14 cellular contexts compared by ENCODE assay signal in the genomic region with DNA sequence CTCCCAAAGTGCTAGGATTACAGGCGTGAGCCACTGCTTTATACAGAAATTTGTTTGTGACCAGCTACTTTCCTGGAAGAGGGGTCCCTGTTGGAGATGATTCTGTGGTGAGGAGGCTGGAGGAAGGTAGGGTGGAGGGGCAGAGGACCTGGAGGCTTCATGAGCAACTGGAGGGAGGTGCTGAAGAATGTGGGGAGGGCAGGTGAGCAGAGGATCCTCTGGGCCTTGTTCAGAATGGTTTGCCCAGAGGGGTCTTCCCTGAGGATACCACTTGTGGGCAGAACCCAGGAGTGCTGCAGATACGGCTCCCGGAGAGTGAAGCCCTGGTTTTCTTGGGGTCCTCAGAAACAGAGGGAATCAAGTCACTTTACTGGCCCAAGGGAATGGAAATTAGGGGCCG.
DNase-seq lines count a peak whose midpoint lies in the region; ATAC-seq and TF ChIP-seq lines count a peak whose summit lies in the region.
"Had no signal": no experiment of that assay in that cellular context is flagged by ENCODE, and none has a peak within 500 bp of the region (broad histone marks: within the 10 kb centered on the region; RNA-seq: fewer than 3 reads in every experiment).

No MANE protein-coding gene starts in this region.

- no peaks in the 10 kb centered on the region for H3K27me3 Mint-ChIP-seq in effector memory CD8-positive, alpha-beta T cell
- H3K27me3 Mint-ChIP-seq: activated CD4-positive, alpha-beta T cell treated with anti-CD3 and anti-CD28 coated beads, Interleukin-2, amount 10 ng/mL, durations not matched to agents 7 days and 5 days; B cell had no signal

- H3K27me3 ChIP-seq in HUES6 (ENCODE audit: control insufficient read depth, insufficient read depth, low read length) (no peaks in the 10 kb centered on the region), ascending aorta (no peaks in the 10 kb centered on the region), layer of hippocampus (ENCODE audit: control insufficient read depth, insufficient read depth, low read length) (no peaks in the 10 kb centered on the region), suprapubic skin (no peaks in the 10 kb centered on the region)

- H3K9me3 ChIP-seq in HUES6 (ENCODE audit: control insufficient read depth, insufficient read depth, low read depth, low read length): peaks cover 3% of the 10 kb centered on the region; the same call in 1 of the 2 replicates
- H3K9me3 ChIP-seq in ascending aorta: peaks cover 0 to 3% of the 10 kb centered on the region in 2 donors
- no peaks in the 10 kb centered on the region for H3K9me3 ChIP-seq in suprapubic skin

- 90% methylated on average over 4 of the region's 4 CpGs for WGBS in suprapubic skin

- intact Hi-C loops in ascending aorta (cut with DNase I): no loop called here

- TF ChIP-seq EP300 in suprapubic skin (IDR thresholded peaks at IDR 0.05): no peak

- TF ChIP-seq CTCF in ascending aorta (IDR thresholded peaks at IDR 0.05): no peak
- TF ChIP-seq CTCF in suprapubic skin (IDR thresholded peaks at IDR 0.05): no peak

- H3K9ac ChIP-seq in HUES6 (ENCODE audit: low read length): peak overlapping the region; percentile 46

- TF ChIP-seq POLR2A in suprapubic skin (IDR thresholded peaks at IDR 0.05): no peak

- H3K9me3 Mint-ChIP-seq in effector memory CD8-positive, alpha-beta T cell: no peaks in the 10 kb centered on the region

- H3K4me1 Mint-ChIP-seq in effector memory CD8-positive, alpha-beta T cell (ENCODE audit: low read depth in 2 of 2): peaks cover 19 to 23% of the 10 kb centered on the region in 2 donors

- peak overlapping the region in 1 of 2 donors; percentile 45 for H3K27ac Mint-ChIP-seq in effector memory CD8-positive, alpha-beta T cell
- H3K27ac Mint-ChIP-seq: activated CD4-positive, alpha-beta T cell treated with anti-CD3 and anti-CD28 coated beads, Interleukin-2, amount 10 ng/mL, durations not matched to agents 7 days and 5 days; activated T-cell treated with anti-CD3 and anti-CD28 coated beads, Interleukin-2, amount 50 U/mL, for 72 hours; B cell had no signal

- peak overlapping the region; percentile 79 for H3K27ac ChIP-seq in HUES6 (ENCODE audit: low read depth, low read length)
- H3K27ac ChIP-seq in ascending aorta: peak overlapping the region; percentile 72 to 81
- H3K27ac ChIP-seq in layer of hippocampus (ENCODE audit: low read depth, low read length): peak overlapping the region; percentile 11
- H3K27ac ChIP-seq in suprapubic skin: peak overlapping the region; percentile 97

- H3K4me1 ChIP-seq in HUES6 (ENCODE audit: control insufficient read depth, insufficient read depth, low read length) (peaks cover 74% of the 10 kb centered on the region), ascending aorta (peaks cover 15 to 31% of the 10 kb centered on the region in 2 donors), suprapubic skin (peaks cover 98% of the 10 kb centered on the region)

- H3K4me3 ChIP-seq in HUES6 (ENCODE audit: low read depth, low read length): no peak overlapping the region
- H3K4me3 ChIP-seq in ascending aorta: no peak overlapping the region
- H3K4me3 ChIP-seq in suprapubic skin: no peak overlapping the region

- no peak overlapping the region for H3K4me3 Mint-ChIP-seq in effector memory CD8-positive, alpha-beta T cell
- H3K4me3 Mint-ChIP-seq: activated CD4-positive, alpha-beta T cell treated with anti-CD3 and anti-CD28 coated beads, Interleukin-2, amount 10 ng/mL, durations not matched to agents 7 days and 5 days; B cell had no signal

- no peaks in the 10 kb centered on the region for H3K36me3 ChIP-seq in HUES6 (ENCODE audit: control insufficient read depth, insufficient read depth, low read length)
- H3K36me3 ChIP-seq in ascending aorta: no peaks in the 10 kb centered on the region
- no peaks in the 10 kb centered on the region for H3K36me3 ChIP-seq in suprapubic skin

- no peaks in the 10 kb centered on the region for H3K36me3 Mint-ChIP-seq in effector memory CD8-positive, alpha-beta T cell (ENCODE audit: insufficient read depth)

- no peak for ATAC-seq in effector memory CD8-positive, alpha-beta T cell (replicated peaks)
- ATAC-seq: activated T-cell treated with anti-CD3 and anti-CD28 coated beads, Interleukin-2, amount 50 U/mL, for 72 hours; left cardiac atrium had no signal

- no peak for DNase-seq in ascending aorta (ENCODE audit: low spot score in 2 of 2)
- no peak for DNase-seq in suprapubic skin (ENCODE audit: low spot score in 2 of 2)
- no peak for DNase-seq in activated CD8-positive, alpha-beta memory T cell treated with anti-CD3 and anti-CD28 coated beads for 24 hours
- no peak for DNase-seq in effector memory CD8-positive, alpha-beta T cell
- DNase-seq in NCI-H226: no peak
- DNase-seq: activated CD4-positive, alpha-beta T cell treated with anti-CD3 and anti-CD28 coated beads, Interleukin-2, amount 10 ng/mL, durations not matched to agents 7 days and 5 days; activated T-cell treated with anti-CD3 and anti-CD28 coated beads, Interleukin-2, amount 50 U/mL, for 72 hours; H7; left cardiac atrium; SHP77 treated with DMSO at 0.1 percent for 48 hours; stimulated activated CD4-positive, alpha-beta T cell treated with anti-CD3 and anti-CD28 coated beads, Interleukin-4, amount 100 ng/mL, for 24 hours had no signal

Comparison
In these comparisons a context has a peak if more than half of its experiments do, and no peak if none do; other contexts are left out.
1. H3K27ac ChIP-seq: peak in every context shown above with its lines; median percentile 97 in suprapubic skin; 79 in HUES6; 76 in ascending aorta; 11 in layer of hippocampus.